In the genomic region with DNA sequence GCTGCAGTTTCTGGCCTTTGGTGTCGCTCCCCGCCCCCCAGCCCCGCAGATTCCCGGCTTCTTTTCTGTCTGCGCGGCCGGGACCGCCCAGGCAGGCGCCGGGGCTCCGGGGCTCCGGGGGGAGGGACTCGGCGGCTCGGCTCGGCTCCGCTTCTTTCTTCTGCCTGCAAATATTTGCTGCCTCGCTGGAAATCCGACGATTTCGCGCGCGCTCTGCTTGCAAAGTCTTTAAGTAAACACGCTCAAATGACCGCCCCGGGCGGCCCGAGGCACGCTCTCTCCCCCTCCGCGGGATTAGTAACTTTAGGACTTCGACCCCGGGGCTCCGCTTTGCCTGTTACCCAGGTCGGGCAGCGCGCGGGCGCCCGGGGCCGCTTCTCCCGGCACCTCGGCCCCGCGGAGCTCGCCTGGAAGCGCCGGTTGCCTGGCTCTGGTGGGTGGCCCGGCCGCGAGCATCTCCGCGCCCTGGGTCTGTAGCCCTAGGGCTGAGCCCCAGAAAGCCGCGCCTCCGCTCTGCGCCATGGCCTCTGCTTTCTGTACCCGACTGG, we compare ENCODE assay signal across 9 cellular contexts. TPM values are rescaled to one million over a fixed set of nuclear protein-coding genes. Genes with fewer than 3 reads are reported as not detected.
A peak's percentile ranks its signal among the peaks of the same experiment; 100 is the strongest.
DNase-seq lines count a peak whose midpoint lies in the region; ATAC-seq and TF ChIP-seq lines count a peak whose summit lies in the region.
"Had no signal": no experiment of that assay in that cellular context is flagged by ENCODE, and none has a peak within 500 bp of the region (broad histone marks: within the 10 kb centered on the region; RNA-seq: fewer than 3 reads in every experiment).

No MANE protein-coding gene starts in this region.

- TF ChIP-seq POLR2A in erythroblast (IDR thresholded peaks at IDR 0.05; ENCODE audit: low read length), result no peak

- H4K12ac ChIP-seq in trophoblast cell (ENCODE audit: low read depth, low read length), result peak overlapping the region; percentile 70

- no peaks in the 10 kb centered on the region for H3K9me3 ChIP-seq in Panc1 (ENCODE audit: control insufficient read depth, insufficient read depth, low read depth, low read length)
- H3K9me3 ChIP-seq in trophoblast cell (ENCODE audit: insufficient read depth, low read depth, low read length), result no peaks in the 10 kb centered on the region

- H3K14ac ChIP-seq in trophoblast cell (ENCODE audit: low read length), result peak overlapping the region; percentile 88

- H3K79me1 ChIP-seq in trophoblast cell (ENCODE audit: low read length), result peaks cover 59% of the 10 kb centered on the region

- POLR2A ChIA-PET in Panc1 (lab: Charles Lee), result no interaction called here

- peak overlapping the region; percentile 86 for H4K8ac ChIP-seq in trophoblast cell (ENCODE audit: low read depth, low read length)

- in situ Hi-C loops in Panc1 (cut with HindIII; ENCODE audit: low pct_unique_long_range_greater_than_20kb, low sequenced_read_pairs), result no loop called here

- no peak overlapping the region for H3K23ac ChIP-seq in trophoblast cell (ENCODE audit: low read length)

- H3K4me3 ChIP-seq in Panc1 (ENCODE audit: low read depth in 2 of 2, low read length in 2 of 2) (peak overlapping the region; percentile 53 to 58), trophoblast cell (ENCODE audit: low read depth, low read length) (peak overlapping the region; percentile 84)

- H3K27me3 ChIP-seq in Panc1 (ENCODE audit: control insufficient read depth, insufficient read depth, low read length) (no peaks in the 10 kb centered on the region), trophoblast cell (ENCODE audit: insufficient read depth, low read length) (peaks cover 24% of the 10 kb centered on the region)

- H3K4me1 ChIP-seq in Panc1 (ENCODE audit: control insufficient read depth, insufficient read depth, low read length) (no peaks in the 10 kb centered on the region), trophoblast cell (ENCODE audit: control insufficient read depth in 1 of 2, insufficient read depth in 2 of 2, low read length in 2 of 2) (peaks cover 16 to 24% of the 10 kb centered on the region in 2 experiments)
- H3K4me1 ChIP-seq: foreskin keratinocyte had no signal

- H3K4me2 ChIP-seq in trophoblast cell (ENCODE audit: low read length), result peak overlapping the region; percentile 91

- no CpG with 5 or more reads among the region's 59 CpGs for WGBS in trophoblast cell (ENCODE audit: extremely low coverage, insufficient coverage, insufficient read length)

- BruUV-seq in Panc1 (replicated peaks; lab: Mats Ljungman, UMichigan), result no TSS peak

- H2BK5ac ChIP-seq in trophoblast cell (ENCODE audit: low read depth, low read length, poor library complexity), result peak overlapping the region; percentile 92

- peak overlapping the region; percentile 96 for H3K4ac ChIP-seq in trophoblast cell (ENCODE audit: low read depth, low read length)

- CTCF ChIA-PET in Panc1 (lab: Charles Lee), result no interaction called here

- H2AK5ac ChIP-seq in trophoblast cell (ENCODE audit: low read length), result no peak overlapping the region

- peak overlapping the region; percentile 32 for H2AFZ ChIP-seq in trophoblast cell (ENCODE audit: insufficient read depth, low read length, poor library complexity)

- no peak for TF ChIP-seq CTCF in Panc1 (IDR thresholded peaks at IDR 0.05)

- H3K9ac ChIP-seq in trophoblast cell (ENCODE audit: low read length), result peak overlapping the region; percentile 89

- ATAC-seq in Panc1 (0 out of 2 replicates have a peak, but pooled peaks have one; percentile 9), GM21367 (IDR thresholded peaks at IDR 0.05; ENCODE audit: unreplicated experiment) (no peak), GM18498 (IDR thresholded peaks at IDR 0.05; ENCODE audit: unreplicated experiment) (no peak)
- ATAC-seq: foreskin keratinocyte had no signal

- peak overlapping the region; percentile 94 for H2BK120ac ChIP-seq in trophoblast cell (ENCODE audit: insufficient read depth, low read length, poor library complexity)

- intact Hi-C loops in Panc1 (cut with micrococcal nuclease; ENCODE audit: unreplicated experiment), result loop anchor here (2.0 kb wide), 1 partner anchor 178 kb away; no protein-coding TSS in a partner anchor

- H2BK12ac ChIP-seq in trophoblast cell (ENCODE audit: low read length), result no peak overlapping the region

- peak overlapping the region; percentile 99 for H4K91ac ChIP-seq in trophoblast cell (ENCODE audit: low read depth, low read length)

- peak overlapping the region; percentile 81 for H3K18ac ChIP-seq in trophoblast cell (ENCODE audit: low read length)

- H3K36me3 ChIP-seq in Panc1 (ENCODE audit: control insufficient read depth, insufficient read depth, low read length) (no peaks in the 10 kb centered on the region), trophoblast cell (ENCODE audit: control insufficient read depth in 1 of 2, insufficient read depth in 2 of 2, low read length in 2 of 2) (peaks cover 2 to 3% of the 10 kb centered on the region in 2 experiments)

- H3K27ac ChIP-seq in Panc1 (ENCODE audit: low read length) (no peak overlapping the region), trophoblast cell (ENCODE audit: low read depth, low read length) (peak overlapping the region; percentile 96)
- H3K27ac ChIP-seq: foreskin keratinocyte had no signal

- H3K79me2 ChIP-seq in trophoblast cell (ENCODE audit: control insufficient read depth, insufficient read depth, low read length, poor library complexity), result peaks cover 45% of the 10 kb centered on the region

- DNase-seq in ELR (ENCODE audit: low read depth), result peak; percentile 34
- DNase-seq in Panc1 (ENCODE audit: low read depth, low spot score), result no peak
- DNase-seq in erythroblast (lab: John Stamatoyannopoulos, UW), result peak; percentile 13 to 27
- peak; percentile 77 to 82 for DNase-seq in trophoblast cell
- no peak for DNase-seq in COLO829 (ENCODE audit: low spot score)
- DNase-seq in NCI-H2196 treated with DMSO at 0.1 percent for 48 hours (lab: John Stamatoyannopoulos, UW; ENCODE audit: unreplicated experiment), result no peak

RNA-seq across cellular contexts. Expression of a gene that starts 3.9 kb away (rescaled TPM):
- total RNA-seq in Panc1 (2021; ENCODE audit: unreplicated experiment), result 5.9 TPM
- polyA plus RNA-seq in Panc1 (2012; ENCODE audit: insufficient read length), result 13.7 TPM
- 366 and 392 TPM in 2 replicates for polyA plus RNA-seq in trophoblast cell (2013)

Comparison
In these comparisons a context has a peak if more than half of its experiments do, and no peak if none do; other contexts are left out.
1. DNase-seq: peak in ELR (single experiment), erythroblast (2 of 2) and trophoblast cell (2 of 2); none in Panc1 (single experiment), COLO829 (single experiment) and NCI-H2196 treated with DMSO at 0.1 percent for 48 hours (single experiment).